1 cellular context compared by ENCODE assay signal in genomic region chr1:39788426-39788757, GRCh38.
TF ChIP-seq lines count a peak whose summit lies in the region.

No MANE protein-coding gene starts in this region.

TF ChIP-seq in HepG2, 621 proteins besides CTCF, POLR2A, EP300 and RAD21:
- TF ChIP-seq ZBTB3 (CRISPR knock-in tag; IDR thresholded peaks at IDR 0.05; ENCODE audit: borderline replicate concordance, low read depth) = no peak
